In the genomic region with DNA sequence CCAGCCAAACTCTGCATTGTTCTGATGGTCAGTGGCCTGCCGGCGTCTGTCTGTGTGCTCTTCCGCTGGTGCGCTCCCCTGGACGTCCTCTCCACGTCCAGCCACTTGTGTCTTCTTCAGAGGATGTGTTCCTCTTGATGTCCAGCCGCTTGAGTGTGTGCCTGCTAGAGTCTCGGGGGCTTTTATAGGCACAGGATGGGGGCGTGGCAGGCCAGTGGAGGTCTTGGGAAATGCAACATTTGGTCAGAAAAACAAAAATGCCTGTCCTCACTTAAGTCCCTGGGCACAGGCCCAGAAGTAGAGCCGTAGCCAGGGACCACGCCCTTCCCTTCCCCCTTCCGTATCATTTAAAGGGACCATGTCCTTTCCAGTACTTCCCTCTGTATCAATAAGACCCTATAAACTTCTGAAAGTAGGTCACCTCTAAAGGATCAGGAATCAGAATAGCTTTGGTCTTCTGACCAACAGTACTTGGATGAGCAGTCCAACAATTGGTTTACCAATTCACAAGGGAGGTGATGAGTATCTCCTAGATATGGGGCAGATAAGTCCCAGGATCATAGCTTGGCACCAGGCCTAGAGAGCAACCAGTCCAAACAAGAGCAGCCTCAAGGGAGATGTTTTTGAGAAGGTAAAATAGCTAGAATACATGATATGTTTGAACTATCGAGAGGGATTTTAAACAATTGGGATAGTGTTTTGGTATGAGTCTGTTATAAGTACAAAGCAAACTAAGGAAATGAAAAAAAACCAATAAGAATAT, we compare ENCODE assay signal across 34 cellular contexts. TPM values are rescaled to one million over a fixed set of nuclear protein-coding genes. Genes with fewer than 3 reads are reported as not detected.
"Had no signal": no experiment of that assay in that cellular context is flagged by ENCODE, and none has a peak within 500 bp of the region (broad histone marks: within the 10 kb centered on the region; RNA-seq: fewer than 3 reads in every experiment).

No MANE protein-coding gene starts in this region.

- H3K27me3 ChIP-seq: ascending aorta, brain microvascular endothelial cell, cardiac muscle cell had no signal

- H3K4me3 ChIP-seq: ascending aorta, cardiac muscle cell had no signal

- H3K4me1 ChIP-seq: ascending aorta had no signal

- H3K27ac ChIP-seq: ascending aorta, brain microvascular endothelial cell, cardiac muscle cell, VCaP had no signal

- H3K9me3 ChIP-seq: ascending aorta had no signal

- H3K36me3 ChIP-seq: ascending aorta, brain microvascular endothelial cell, cardiac muscle cell had no signal

- ATAC-seq: activated CD8-positive, alpha-beta T cell treated with anti-CD3 and anti-CD28 coated beads for 36 hours; activated naive CD4-positive, alpha-beta T cell treated with anti-CD3 and anti-CD28 coated beads, Interleukin-2, amount 50 U/mL, for 72 hours; activated T-cell treated with anti-CD3 and anti-CD28 coated beads, Interleukin-2, amount 50 U/mL, for 4 hours; activated T-cell treated with anti-CD3 and anti-CD28 coated beads, Interleukin-2, amount 50 U/mL, for 72 hours; activated T-helper 17 cell treated with anti-CD3 and anti-CD28 coated beads, Interleukin-2, amount 50 U/mL, for 72 hours had no signal

- DNase-seq: activated B cell treated with CpG ODN at 0.5 μM for 24 hours; activated CD4-positive, alpha-beta memory T cell treated with anti-CD3 and anti-CD28 coated beads for 36 hours; activated CD4-positive, alpha-beta T cell treated with anti-CD3 and anti-CD28 coated beads for 4 hours; activated CD4-positive, alpha-beta T cell treated with anti-CD3 and anti-CD28 coated beads, Interleukin-2, amount 10 ng/mL, durations not matched to agents 24 days and 14 days; activated CD4-positive, alpha-beta T cell treated with anti-CD3 and anti-CD28 coated beads, Interleukin-2, amount 50 U/mL, for 1 hour; activated CD4-positive, alpha-beta T cell treated with anti-CD3 and anti-CD28 coated beads, Interleukin-2, amount 50 U/mL, for 4 hours; activated CD4-positive, CD25-positive, alpha-beta regulatory T cell treated with anti-CD3 and anti-CD28 coated beads, Interleukin-2, amount 50 U/mL, for 72 hours; activated CD8-positive, alpha-beta memory T cell treated with anti-CD3 and anti-CD28 coated beads, Interleukin-2, amount 50 U/mL, for 4 hours; activated CD8-positive, alpha-beta T cell treated with anti-CD3 and anti-CD28 coated beads for 36 hours; activated effector memory CD4-positive, alpha-beta T cell treated with anti-CD3 and anti-CD28 coated beads, Interleukin-2, amount 50 U/mL, for 16 hours; activated gamma-delta T cell treated with Interleukin-2 at 50 U/mL for 16 hours; activated naive CD4-positive, alpha-beta T cell; activated naive CD4-positive, alpha-beta T cell treated with anti-CD3 and anti-CD28 coated beads for 36 hours; activated naive CD4-positive, alpha-beta T cell treated with anti-CD3 and anti-CD28 coated beads, Interleukin-2, amount 50 U/mL, for 16 hours; activated naive CD8-positive, alpha-beta T cell treated with anti-CD3 and anti-CD28 coated beads for 36 hours; activated T-cell treated with anti-CD3 and anti-CD28 coated beads for 4 hours; activated T-cell treated with anti-CD3 and anti-CD28 coated beads, Interleukin-2, amount 50 U/mL, for 1 hour; activated T-cell treated with anti-CD3 and anti-CD28 coated beads, Interleukin-2, amount 50 U/mL, for 4 hours; activated T-cell treated with anti-CD3 and anti-CD28 coated beads, Interleukin-2, amount 50 U/mL, for 72 hours; amygdala; anterior cingulate cortex; brain microvascular endothelial cell; caudate nucleus; SW 1271; T-helper 1 cell; T-helper 2 cell; T-helper 9 cell had no signal

RNA-seq across cellular contexts. Expression of a gene that starts 32.2 kb away (rescaled TPM):
- total RNA-seq: activated B cell treated with CpG ODN at 0.5 μM for 24 hours; activated CD4-positive, alpha-beta memory T cell treated with anti-CD3 and anti-CD28 coated beads for 36 hours; activated CD4-positive, alpha-beta T cell treated with anti-CD3 and anti-CD28 coated beads, Interleukin-2, amount 10 ng/mL, durations not matched to agents 24 days and 14 days; activated CD8-positive, alpha-beta memory T cell treated with anti-CD3 and anti-CD28 coated beads for 36 hours; activated CD8-positive, alpha-beta T cell treated with anti-CD3 and anti-CD28 coated beads for 36 hours; activated naive CD4-positive, alpha-beta T cell treated with anti-CD3 and anti-CD28 coated beads for 36 hours; activated naive CD4-positive, alpha-beta T cell treated with anti-CD3 and anti-CD28 coated beads, Interleukin-2, amount 50 U/mL, for 72 hours; activated naive CD8-positive, alpha-beta T cell treated with anti-CD3 and anti-CD28 coated beads for 36 hours; activated T-cell treated with anti-CD3 and anti-CD28 coated beads, Interleukin-2, amount 50 U/mL, for 4 hours; activated T-cell treated with anti-CD3 and anti-CD28 coated beads, Interleukin-2, amount 50 U/mL, for 72 hours; activated T-helper 1 cell treated with anti-CD3 and anti-CD28 coated beads, Interleukin-12 subunit alpha, Interleukin-12 subunit beta, Interleukin-2, Interleukin-4 antibody, amounts not matched to agents 30 ng/mL and 10 ng/mL and 1 ng/mL, durations not matched to agents 14 hours and 24 hours and 36 hours; activated T-helper 17 cell treated with anti-CD3 and anti-CD28 coated beads, Interleukin-2, amount 50 U/mL, for 72 hours; ascending aorta; cardiac muscle cell had no signal
- polyA plus RNA-seq: cardiac muscle cell had no signal
